In the genomic region with DNA sequence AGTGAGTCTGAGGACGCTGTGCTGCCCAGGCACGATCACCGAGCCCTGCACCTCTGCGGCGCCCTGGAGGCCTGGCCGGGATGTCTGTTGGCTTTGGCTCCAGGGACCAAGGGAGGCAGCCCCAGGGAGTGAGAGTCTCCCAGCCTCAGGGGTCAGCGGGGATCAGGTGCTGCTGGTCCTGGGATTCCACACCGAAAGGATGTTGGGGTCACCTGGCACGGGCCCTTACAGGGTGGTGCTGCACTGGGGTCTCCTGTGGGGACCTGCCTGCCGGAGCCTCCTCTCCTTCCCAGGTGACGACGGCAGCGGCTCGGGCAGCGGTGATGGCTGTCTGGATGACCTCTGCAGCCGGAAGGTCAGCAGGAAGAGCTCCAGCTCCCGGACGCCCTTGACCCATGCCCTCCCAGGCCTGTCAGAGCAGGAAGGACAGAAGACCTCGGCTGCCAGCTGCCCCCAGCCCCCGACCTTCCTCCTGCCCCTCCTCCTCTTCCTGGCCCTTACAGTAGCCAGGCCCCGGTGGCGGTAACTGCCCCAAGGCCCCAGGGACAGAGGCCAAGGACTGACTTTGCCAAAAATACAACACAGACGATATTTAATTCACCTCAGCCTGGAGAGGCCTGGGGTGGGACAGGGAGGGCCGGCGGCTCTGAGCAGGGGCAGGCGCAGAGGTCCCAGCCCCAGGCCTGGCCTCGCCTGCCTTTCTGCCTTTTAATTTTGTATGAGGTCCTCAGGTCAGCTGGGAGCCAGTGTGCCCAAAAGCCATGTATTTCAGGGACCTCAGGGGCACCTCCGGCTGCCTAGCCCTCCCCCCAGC, we compare ENCODE assay signal across 21 cellular contexts. TPM values are rescaled to one million over a fixed set of nuclear protein-coding genes. Genes with fewer than 3 reads are reported as not detected.
DNase-seq lines count a peak whose midpoint lies in the region; TF ChIP-seq lines count a peak whose summit lies in the region.
"Had no signal": no experiment of that assay in that cellular context is flagged by ENCODE, and none has a peak within 500 bp of the region (broad histone marks: within the 10 kb centered on the region; RNA-seq: fewer than 3 reads in every experiment).

No MANE protein-coding gene starts in this region.

- no peak overlapping the region for H3K27ac Mint-ChIP-seq in Calu3 (ENCODE audit: unreplicated experiment)
- H3K27ac Mint-ChIP-seq: activated CD4-positive, alpha-beta memory T cell treated with anti-CD3 and anti-CD28 coated beads for 36 hours; activated naive CD4-positive, alpha-beta T cell treated with anti-CD3 and anti-CD28 coated beads, Interleukin-2, amount 50 U/mL, for 24 hours; CD4-positive, alpha-beta T cell; mesothelial cell of epicardium; stimulated activated memory B cell treated with anti-CD40 and anti-IgM and Interleukin-4, amounts not matched to agents 10 μg/mL and 1 μg/mL and 100 μg/mL, for 72 hours had no signal

- H3K4me1 ChIP-seq in BLaER1 (peaks cover 71% of the 10 kb centered on the region), Peyer's patch (no peaks in the 10 kb centered on the region), right atrium auricular region (no peaks in the 10 kb centered on the region), prostate gland (replicated peaks) (no peaks in the 10 kb centered on the region)
- H3K4me1 ChIP-seq: psoas muscle had no signal

- peak in 2 of 3 donors; percentile 11 to 42 for DNase-seq in Peyer's patch
- peak; percentile 47 for DNase-seq in right atrium auricular region (ENCODE audit: low spot score)
- DNase-seq in prostate gland (ENCODE audit: low spot score) = peak; percentile 3
- no peak for DNase-seq in GM19240 (ENCODE audit: insufficient read length, low spot score)
- no peak for DNase-seq in Calu3
- DNase-seq in DMS79 (lab: John Stamatoyannopoulos, UW) = no peak
- DNase-seq in NCI-H2081 treated with DMSO at 0.1 percent for 48 hours (lab: John Stamatoyannopoulos, UW) = no peak
- DNase-seq: erythroblast; KBM-7; NCI-H146; NCI-H774; stimulated activated CD4-positive, alpha-beta T cell treated with anti-CD3 and anti-CD28 coated beads, Interleukin-4, amount 100 ng/mL, for 1 hour; T1000 had no signal

- no TSS peak for BruUV-seq in Calu3 (replicated peaks; lab: Mats Ljungman, UMichigan)

- no peaks in the 10 kb centered on the region for H3K9me3 Mint-ChIP-seq in Calu3 (ENCODE audit: low read depth, unreplicated experiment)
- H3K9me3 Mint-ChIP-seq: activated CD4-positive, alpha-beta memory T cell treated with anti-CD3 and anti-CD28 coated beads for 36 hours; activated naive CD4-positive, alpha-beta T cell treated with anti-CD3 and anti-CD28 coated beads, Interleukin-2, amount 50 U/mL, for 24 hours; CD4-positive, alpha-beta T cell; central memory CD8-positive, alpha-beta T cell; mesothelial cell of epicardium; stimulated activated memory B cell treated with anti-CD40 and anti-IgM and Interleukin-4, amounts not matched to agents 10 μg/mL and 1 μg/mL and 100 μg/mL, for 72 hours had no signal

- H3K27me3 Mint-ChIP-seq in Calu3 (ENCODE audit: unreplicated experiment) = no peaks in the 10 kb centered on the region
- H3K27me3 Mint-ChIP-seq: activated CD4-positive, alpha-beta memory T cell treated with anti-CD3 and anti-CD28 coated beads for 36 hours; activated naive CD4-positive, alpha-beta T cell treated with anti-CD3 and anti-CD28 coated beads, Interleukin-2, amount 50 U/mL, for 24 hours; CD4-positive, alpha-beta T cell; central memory CD8-positive, alpha-beta T cell; stimulated activated memory B cell treated with anti-CD40 and anti-IgM and Interleukin-4, amounts not matched to agents 10 μg/mL and 1 μg/mL and 100 μg/mL, for 72 hours had no signal

- H3K4me3 ChIP-seq in BLaER1 (peak overlapping the region; percentile 33; the same call in 1 of the 2 replicates), Peyer's patch (no peak overlapping the region), right atrium auricular region (no peak overlapping the region), prostate gland (no peak overlapping the region)
- H3K4me3 ChIP-seq: psoas muscle had no signal

- no peak overlapping the region for H3K4me3 Mint-ChIP-seq in Calu3 (ENCODE audit: low read depth, unreplicated experiment)
- H3K4me3 Mint-ChIP-seq: activated CD4-positive, alpha-beta memory T cell treated with anti-CD3 and anti-CD28 coated beads for 36 hours; activated naive CD4-positive, alpha-beta T cell treated with anti-CD3 and anti-CD28 coated beads, Interleukin-2, amount 50 U/mL, for 24 hours; CD4-positive, alpha-beta T cell; central memory CD8-positive, alpha-beta T cell; mesothelial cell of epicardium; stimulated activated memory B cell treated with anti-CD40 and anti-IgM and Interleukin-4, amounts not matched to agents 10 μg/mL and 1 μg/mL and 100 μg/mL, for 72 hours had no signal

- peak overlapping the region; percentile 87 for H3K4me2 ChIP-seq in BLaER1

- CTCF ChIA-PET in Calu3 (lab: Charles Lee) = no interaction called here

- H3K36me3 Mint-ChIP-seq in Calu3 (ENCODE audit: insufficient read depth, unreplicated experiment) = peaks cover 18% of the 10 kb centered on the region
- H3K36me3 Mint-ChIP-seq: activated CD4-positive, alpha-beta memory T cell treated with anti-CD3 and anti-CD28 coated beads for 36 hours had no signal

- no peaks in the 10 kb centered on the region for H3K9me3 ChIP-seq in BLaER1
- H3K9me3 ChIP-seq in Peyer's patch = no peaks in the 10 kb centered on the region
- no peaks in the 10 kb centered on the region for H3K9me3 ChIP-seq in right atrium auricular region
- no peaks in the 10 kb centered on the region for H3K9me3 ChIP-seq in prostate gland
- H3K9me3 ChIP-seq: psoas muscle had no signal

- peak overlapping the region; percentile 73 for H3K9ac ChIP-seq in BLaER1

- TF ChIP-seq CTCF in Peyer's patch (IDR thresholded peaks at IDR 0.05) = no peak
- no peak for TF ChIP-seq CTCF in right atrium auricular region (IDR thresholded peaks at IDR 0.05)
- no peak for TF ChIP-seq CTCF in prostate gland (IDR thresholded peaks at IDR 0.05)
- no peak for TF ChIP-seq CTCF in Calu3 (IDR thresholded peaks at IDR 0.05; ENCODE audit: unreplicated experiment)

- H3K27me3 ChIP-seq in BLaER1 (no peaks in the 10 kb centered on the region), Peyer's patch (no peaks in the 10 kb centered on the region), right atrium auricular region (no peaks in the 10 kb centered on the region), prostate gland (replicated peaks; ENCODE audit: insufficient read depth) (no peaks in the 10 kb centered on the region)

- H3K27ac ChIP-seq in BLaER1 (peak overlapping the region; percentile 79), Peyer's patch (no peak overlapping the region), right atrium auricular region (no peak overlapping the region), prostate gland (no peak overlapping the region)
- H3K27ac ChIP-seq: psoas muscle had no signal

- no peaks in the 10 kb centered on the region for H3K4me1 Mint-ChIP-seq in Calu3 (ENCODE audit: low read depth, unreplicated experiment)
- H3K4me1 Mint-ChIP-seq: activated naive CD4-positive, alpha-beta T cell treated with anti-CD3 and anti-CD28 coated beads, Interleukin-2, amount 50 U/mL, for 24 hours; central memory CD8-positive, alpha-beta T cell had no signal

- peaks cover 69% of the 10 kb centered on the region for H4K20me1 ChIP-seq in BLaER1

- intact Hi-C loops in prostate gland (cut with DNase I) = no loop called here
- intact Hi-C loops in Calu3 (cut with micrococcal nuclease; ENCODE audit: unreplicated experiment) = no loop called here

- peaks cover 27% of the 10 kb centered on the region; the same call in 1 of the 2 replicates for H3K36me3 ChIP-seq in BLaER1
- H3K36me3 ChIP-seq in Peyer's patch = no peaks in the 10 kb centered on the region
- H3K36me3 ChIP-seq in right atrium auricular region = peaks cover 17% of the 10 kb centered on the region
- no peaks in the 10 kb centered on the region for H3K36me3 ChIP-seq in prostate gland

- 75% methylated on average over 28 of the region's 28 CpGs for WGBS in prostate gland

- no peak for TF ChIP-seq POLR2A in Peyer's patch (IDR thresholded peaks at IDR 0.05)
- TF ChIP-seq POLR2A in prostate gland (IDR thresholded peaks at IDR 0.05) = no peak

RNA-seq across cellular contexts. Expression of a gene that starts 30.5 kb away (rescaled TPM):
- 10 to 100 TPM in 1 of 4 donors, 1 to 10 TPM in 3; 4.4 to 18.2 (median 7.1) TPM for total RNA-seq in Peyer's patch
- total RNA-seq in right atrium auricular region = 100 to 1,000 TPM in 1 of 2 donors, 10 to 100 TPM in 1; 77.4 to 103 TPM
- total RNA-seq in prostate gland = 100 to 1,000 TPM in 1 of 2 donors, 10 to 100 TPM in 1; 80.7 to 447 TPM
- 41.8 and 51.5 TPM in 2 replicates for total RNA-seq in Calu3 (2022)

Comparison
In these comparisons a context has a peak if more than half of its experiments do, and no peak if none do; other contexts are left out.
1. DNase-seq: peak in Peyer's patch (2 of 3), right atrium auricular region (single experiment) and prostate gland (single experiment); none in GM19240 (single experiment), Calu3 (single experiment), DMS79 (single experiment) and NCI-H2081 treated with DMSO at 0.1 percent for 48 hours (single experiment).